Comparison of ENCODE assay signal across 1 cellular context in genomic region chr5:80109549-80110478, GRCh38.
TF ChIP-seq lines count a peak whose summit lies in the region.

No MANE protein-coding gene starts in this region.

TF ChIP-seq in K562, 482 proteins besides CTCF, POLR2A, EP300 and RAD21 (continued from another document):
- TF ChIP-seq, protein P1, sequence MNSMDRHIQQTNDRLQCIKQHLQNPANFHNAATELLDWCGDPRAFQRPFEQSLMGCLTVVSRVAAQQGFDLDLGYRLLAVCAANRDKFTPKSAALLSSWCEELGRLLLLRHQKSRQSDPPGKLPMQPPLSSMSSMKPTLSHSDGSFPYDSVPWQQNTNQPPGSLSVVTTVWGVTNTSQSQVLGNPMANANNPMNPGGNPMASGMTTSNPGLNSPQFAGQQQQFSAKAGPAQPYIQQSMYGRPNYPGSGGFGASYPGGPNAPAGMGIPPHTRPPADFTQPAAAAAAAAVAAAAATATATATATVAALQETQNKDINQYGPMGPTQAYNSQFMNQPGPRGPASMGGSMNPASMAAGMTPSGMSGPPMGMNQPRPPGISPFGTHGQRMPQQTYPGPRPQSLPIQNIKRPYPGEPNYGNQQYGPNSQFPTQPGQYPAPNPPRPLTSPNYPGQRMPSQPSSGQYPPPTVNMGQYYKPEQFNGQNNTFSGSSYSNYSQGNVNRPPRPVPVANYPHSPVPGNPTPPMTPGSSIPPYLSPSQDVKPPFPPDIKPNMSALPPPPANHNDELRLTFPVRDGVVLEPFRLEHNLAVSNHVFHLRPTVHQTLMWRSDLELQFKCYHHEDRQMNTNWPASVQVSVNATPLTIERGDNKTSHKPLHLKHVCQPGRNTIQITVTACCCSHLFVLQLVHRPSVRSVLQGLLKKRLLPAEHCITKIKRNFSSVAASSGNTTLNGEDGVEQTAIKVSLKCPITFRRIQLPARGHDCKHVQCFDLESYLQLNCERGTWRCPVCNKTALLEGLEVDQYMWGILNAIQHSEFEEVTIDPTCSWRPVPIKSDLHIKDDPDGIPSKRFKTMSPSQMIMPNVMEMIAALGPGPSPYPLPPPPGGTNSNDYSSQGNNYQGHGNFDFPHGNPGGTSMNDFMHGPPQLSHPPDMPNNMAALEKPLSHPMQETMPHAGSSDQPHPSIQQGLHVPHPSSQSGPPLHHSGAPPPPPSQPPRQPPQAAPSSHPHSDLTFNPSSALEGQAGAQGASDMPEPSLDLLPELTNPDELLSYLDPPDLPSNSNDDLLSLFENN (IDR thresholded peaks at IDR 0.05; ENCODE audit: low read depth in 2 of 2, low read length in 2 of 2) = no peak
- no peak for TF ChIP-seq ETV6 (IDR thresholded peaks at IDR 0.05; ENCODE audit: borderline replicate concordance in 1 of 2, low read depth in 2 of 2, low read length in 1 of 2)
- TF ChIP-seq ETV6 (CRISPR knock-in tag; IDR thresholded peaks at IDR 0.05; ENCODE audit: borderline replicate concordance) = no peak
- TF ChIP-seq MLX (CRISPR knock-in tag; conservative IDR thresholded peaks at IDR 0.05) = no peak
